Comparison of ENCODE assay signal across 24 cellular contexts in genomic region chr2:207139551-207139950, GRCh38. TPM values are rescaled to one million over a fixed set of nuclear protein-coding genes. Genes with fewer than 3 reads are reported as not detected.
A peak's percentile ranks its signal among the peaks of the same experiment; 100 is the strongest.
DNase-seq lines count a peak whose midpoint lies in the region; ATAC-seq and TF ChIP-seq lines count a peak whose summit lies in the region.
"Had no signal": no experiment of that assay in that cellular context is flagged by ENCODE, and none has a peak within 500 bp of the region (broad histone marks: within the 10 kb centered on the region; RNA-seq: fewer than 3 reads in every experiment).

No MANE protein-coding gene starts in this region.

- H3K36me3 ChIP-seq in left ventricle myocardium inferior (no peaks in the 10 kb centered on the region), ascending aorta (no peaks in the 10 kb centered on the region)
- H3K36me3 ChIP-seq: cardiac muscle cell, neural progenitor cell had no signal

- H3K4me3 Mint-ChIP-seq in naive thymus-derived CD8-positive, alpha-beta T cell: no peak overlapping the region
- H3K4me3 Mint-ChIP-seq: activated CD4-positive, alpha-beta memory T cell treated with anti-CD3 and anti-CD28 coated beads, Interleukin-2, amount 10 ng/mL, durations not matched to agents 7 days and 5 days; neural progenitor cell; T-helper 1 cell treated with Interleukin-12 subunit alpha and Interleukin-12 subunit beta and Interleukin-4 antibody, amounts not matched to agents 30 μg/mL and 1 μg/mL, for 36 hours had no signal

- H3K4me3 ChIP-seq in left ventricle myocardium inferior (no peak overlapping the region), ascending aorta (no peak overlapping the region), lower leg skin (ENCODE audit: low read depth, poor library complexity, severe bottlenecking) (no peak overlapping the region)
- H3K4me3 ChIP-seq: cardiac muscle cell, neural progenitor cell had no signal

- intact Hi-C loops in left ventricle myocardium inferior (cut with micrococcal nuclease): no loop called here
- intact Hi-C loops in Right ventricle myocardium inferior (cut with DNase I): no loop called here
- intact Hi-C loops in ascending aorta (cut with DNase I): no loop called here
- intact Hi-C loops in lower leg skin (cut with DNase I; ENCODE audit: low total_unique reads): no loop called here

- TF ChIP-seq CTCF in left ventricle myocardium inferior (IDR thresholded peaks at IDR 0.05; ENCODE audit: borderline replicate concordance) (no peak), ascending aorta (IDR thresholded peaks at IDR 0.05) (no peak), lower leg skin (IDR thresholded peaks at IDR 0.05) (no peak), GM10266 (IDR thresholded peaks at IDR 0.05; ENCODE audit: control insufficient read depth, insufficient read depth, low read depth, missing control alignments) (no peak)

- peak overlapping the region in 7 of 10 donors; percentile 7 to 52 (median 36) for H3K27ac Mint-ChIP-seq in naive thymus-derived CD8-positive, alpha-beta T cell
- H3K27ac Mint-ChIP-seq: activated CD4-positive, alpha-beta memory T cell treated with anti-CD3 and anti-CD28 coated beads, Interleukin-2, amount 10 ng/mL, durations not matched to agents 7 days and 5 days; neural progenitor cell; T-helper 1 cell treated with Interleukin-12 subunit alpha and Interleukin-12 subunit beta and Interleukin-4 antibody, amounts not matched to agents 30 μg/mL and 1 μg/mL, for 36 hours had no signal

- H3K27ac ChIP-seq in left ventricle myocardium inferior (replicated peaks): peak overlapping the region; percentile 100
- peak overlapping the region; percentile 89 to 96 for H3K27ac ChIP-seq in ascending aorta
- H3K27ac ChIP-seq: C4-2B, cardiac muscle cell, neural progenitor cell had no signal

- H3K27me3 Mint-ChIP-seq in naive thymus-derived CD8-positive, alpha-beta T cell: no peaks in the 10 kb centered on the region
- H3K27me3 Mint-ChIP-seq: activated CD4-positive, alpha-beta memory T cell treated with anti-CD3 and anti-CD28 coated beads, Interleukin-2, amount 10 ng/mL, durations not matched to agents 7 days and 5 days had no signal

- no peaks in the 10 kb centered on the region for H3K9me3 ChIP-seq in left ventricle myocardium inferior (replicated peaks)
- H3K9me3 ChIP-seq in ascending aorta: no peaks in the 10 kb centered on the region

- H3K4me1 ChIP-seq in left ventricle myocardium inferior (peaks cover 100% of the 10 kb centered on the region), ascending aorta (peaks cover 18 to 82% of the 10 kb centered on the region in 2 donors)

- no peak for DNase-seq in left ventricle myocardium inferior
- no peak for DNase-seq in Right ventricle myocardium inferior (ENCODE audit: missing footprints)
- no peak for DNase-seq in ascending aorta (ENCODE audit: low spot score in 2 of 2)
- no peak for DNase-seq in naive thymus-derived CD8-positive, alpha-beta T cell
- DNase-seq in NCI-H446 treated with DMSO at 0.1 percent for 48 hours (lab: John Stamatoyannopoulos, UW): no peak
- DNase-seq in lower leg skin (ENCODE audit: low spot score in 2 of 2): no peak
- DNase-seq in GM10266 (ENCODE audit: extremely low spot score): no peak
- no peak for DNase-seq in activated CD4-positive, alpha-beta T cell treated with anti-CD3 and anti-CD28 coated beads, Interleukin-2, amount 50 U/mL, for 48 hours
- DNase-seq: activated CD4-positive, alpha-beta memory T cell treated with anti-CD3 and anti-CD28 coated beads, Interleukin-2, amount 10 ng/mL, durations not matched to agents 7 days and 5 days; activated gamma-delta T cell treated with Interleukin-2 at 50 U/mL for 16 hours; amygdala; DMS 273 treated with DMSO at 0.1 percent for 48 hours; erythroblast; Kasumi-1; NCI-H1417 treated with DMSO at 0.1 percent for 48 hours; NCI-H2107; NCI-H524 treated with DMSO at 0.1 percent for 48 hours; OCI-M1; SHP77 treated with DMSO at 0.1 percent for 48 hours; stimulated activated CD4-positive, alpha-beta T cell treated with anti-CD3 and anti-CD28 coated beads, Interleukin-4, amount 100 ng/mL, for 4 hours had no signal

- H3K36me3 Mint-ChIP-seq in naive thymus-derived CD8-positive, alpha-beta T cell: peaks cover 0 to 8% (median 8%) of the 10 kb centered on the region in 3 donors

- H3K9me3 Mint-ChIP-seq in naive thymus-derived CD8-positive, alpha-beta T cell: no peaks in the 10 kb centered on the region
- H3K9me3 Mint-ChIP-seq: activated CD4-positive, alpha-beta memory T cell treated with anti-CD3 and anti-CD28 coated beads, Interleukin-2, amount 10 ng/mL, durations not matched to agents 7 days and 5 days; neural progenitor cell; T-helper 1 cell treated with Interleukin-12 subunit alpha and Interleukin-12 subunit beta and Interleukin-4 antibody, amounts not matched to agents 30 μg/mL and 1 μg/mL, for 36 hours had no signal

- no peak for ATAC-seq in Right ventricle myocardium inferior
- ATAC-seq in naive thymus-derived CD8-positive, alpha-beta T cell: no peak

- H3K27me3 ChIP-seq in left ventricle myocardium inferior (ENCODE audit: low read depth) (no peaks in the 10 kb centered on the region), ascending aorta (no peaks in the 10 kb centered on the region)
- H3K27me3 ChIP-seq: cardiac muscle cell, neural progenitor cell had no signal

- peaks cover 47 to 92% (median 88%) of the 10 kb centered on the region in 4 donors for H3K4me1 Mint-ChIP-seq in naive thymus-derived CD8-positive, alpha-beta T cell

- TF ChIP-seq POLR2A in lower leg skin (IDR thresholded peaks at IDR 0.05): no peak

- POLR2A ChIA-PET in naive thymus-derived CD8-positive, alpha-beta T cell (lab: Charles Lee): interaction anchor here (6.6 kb wide), 1 partner anchor 26 kb away, joined by 399 read pairs; the partner anchor contains the start of gene KLF7

- 79 to 82% methylated on average over 4 of the region's 4 CpGs for WGBS in lower leg skin, 2 donors

RNA-seq across cellular contexts. Expression of gene KLF7, which starts 26.2 kb away (rescaled TPM):
- total RNA-seq in left ventricle myocardium inferior: 24.2 TPM
- total RNA-seq in Right ventricle myocardium inferior: 25.3 TPM
- total RNA-seq in ascending aorta: 17.0 TPM
- total RNA-seq in naive thymus-derived CD8-positive, alpha-beta T cell: 10 to 100 TPM; 79.5 to 89.2 TPM
- polyA plus RNA-seq in naive thymus-derived CD8-positive, alpha-beta T cell: 10 to 100 TPM; 15.2 to 29.6 (median 16.3) TPM
- total RNA-seq in lower leg skin: 10 to 100 TPM; 10.7 to 26.4 (median 13.5) TPM
